In genomic region chrX:153494541-153495361, GRCh38 we compare ENCODE assay signal across 8 cellular contexts. TPM values are rescaled to one million over a fixed set of nuclear protein-coding genes. Genes with fewer than 3 reads are reported as not detected.
A peak's percentile ranks its signal among the peaks of the same experiment; 100 is the strongest.
DNase-seq lines count a peak whose midpoint lies in the region; ATAC-seq and TF ChIP-seq lines count a peak whose summit lies in the region.
"Had no signal": no experiment of that assay in that cellular context is flagged by ENCODE, and none has a peak within 500 bp of the region (broad histone marks: within the 10 kb centered on the region; RNA-seq: fewer than 3 reads in every experiment).

BGN (plus strand) TSS chrX:153494980; CDS start chrX:153504632, 9,652 bp downstream.

- H3K4me3 Mint-ChIP-seq in CD14-positive monocyte = peak within 1 kb of the TSS in 1 of 2 donors; percentile 74

- DNase-seq in adipocyte (ENCODE audit: low read depth) = peak; percentile 63
- peak; percentile 64 to 87 (median 84) for DNase-seq in right cardiac atrium
- no peak for DNase-seq in sigmoid colon
- no peak for DNase-seq in CD14-positive monocyte (ENCODE audit: low spot score)
- DNase-seq in NCI-H748 treated with DMSO at 0.1 percent for 48 hours (lab: John Stamatoyannopoulos, UW) = no peak
- DNase-seq: naive B cell had no signal

- no peaks in the 10 kb centered on the region for H3K9me3 ChIP-seq in HUES64 (ENCODE audit: insufficient read depth, low read depth, low read length)
- no peaks in the 10 kb centered on the region for H3K9me3 ChIP-seq in adipocyte (ENCODE audit: control insufficient read depth, low read length)
- no peaks in the 10 kb centered on the region for H3K9me3 ChIP-seq in right cardiac atrium (ENCODE audit: control insufficient read depth, low read length)
- no peaks in the 10 kb centered on the region for H3K9me3 ChIP-seq in sigmoid colon

- no peaks in the 10 kb centered on the region for H3K36me3 Mint-ChIP-seq in CD14-positive monocyte
- H3K36me3 Mint-ChIP-seq: naive B cell had no signal

- TF ChIP-seq POLR2A in sigmoid colon (IDR thresholded peaks at IDR 0.05) = no peak

- TF ChIP-seq EP300 in sigmoid colon (IDR thresholded peaks at IDR 0.05) = no peak

- intact Hi-C loops in right cardiac atrium (cut with DNase I) = no loop called here
- intact Hi-C loops in sigmoid colon (cut with DNase I) = no loop called here
- intact Hi-C loops in CD14-positive monocyte (cut with micrococcal nuclease) = no loop called here

- 17% methylated on average over 32 of the region's 41 CpGs for WGBS in HUES64
- WGBS in right cardiac atrium = 10% methylated on average over 35 of the region's 41 CpGs
- WGBS in sigmoid colon, 2 donors = 14 to 17% methylated on average over 33 to 39 of the region's 41 CpGs

- H3K4me1 Mint-ChIP-seq in CD14-positive monocyte = peaks cover 2% of the 10 kb centered on the region

- H3K4me3 ChIP-seq in HUES64 (ENCODE audit: low read length) (peak within 1 kb of the TSS; percentile 40), adipocyte (ENCODE audit: low read length) (peak within 1 kb of the TSS; percentile 76), right cardiac atrium (ENCODE audit: low read length) (peak within 1 kb of the TSS; percentile 25), sigmoid colon (peak within 1 kb of the TSS in 3 of 4 donors; percentile 20 to 41 (median 23))

- H3K27me3 ChIP-seq in HUES64 (ENCODE audit: insufficient read depth, low read length) = no peaks in the 10 kb centered on the region; the same call in 1 of the 2 replicates
- H3K27me3 ChIP-seq in adipocyte (replicated peaks; ENCODE audit: control insufficient read depth, insufficient read depth, low read length) = peaks cover 4% of the 10 kb centered on the region
- H3K27me3 ChIP-seq in right cardiac atrium (ENCODE audit: control insufficient read depth, insufficient read depth) = no peaks in the 10 kb centered on the region
- peaks cover 0 to 7% (median 0%) of the 10 kb centered on the region in 3 donors for H3K27me3 ChIP-seq in sigmoid colon

- peaks cover 15 to 29% (median 18%) of the 10 kb centered on the region in 3 donors for H3K27me3 Mint-ChIP-seq in CD14-positive monocyte (ENCODE audit: low read depth in 3 of 3)

- H3K27ac ChIP-seq in HUES64 (ENCODE audit: low read depth, low read length) (no peak within 1 kb of the TSS), right cardiac atrium (ENCODE audit: low read length) (peak within 1 kb of the TSS; percentile 67), sigmoid colon (peak within 1 kb of the TSS; percentile 17 to 49 (median 30))

- H3K4me1 ChIP-seq in HUES64 (ENCODE audit: insufficient read depth, low read length) (0 out of 2 replicates have a peak, but pooled peaks cover 4% of the 10 kb centered on the region), adipocyte (ENCODE audit: control insufficient read depth, insufficient read depth, low read length) (no peaks in the 10 kb centered on the region), right cardiac atrium (ENCODE audit: control insufficient read depth, insufficient read depth, low read length) (peaks cover 1% of the 10 kb centered on the region), sigmoid colon (no peaks in the 10 kb centered on the region)

- peaks cover 0 to 6% (median 0%) of the 10 kb centered on the region in 7 donors for H3K9me3 Mint-ChIP-seq in CD14-positive monocyte

- H3K27ac Mint-ChIP-seq in CD14-positive monocyte = no peak within 1 kb of the TSS

- ATAC-seq in right cardiac atrium (peak; percentile 58 to 63), HG03460 (IDR thresholded peaks at IDR 0.05; ENCODE audit: unreplicated experiment) (no peak)

- no peak within 1 kb of the TSS for H3K9ac ChIP-seq in HUES64 (ENCODE audit: low read depth, low read length)
- peak within 1 kb of the TSS; percentile 72 for H3K9ac ChIP-seq in adipocyte (ENCODE audit: low read length)

- H3K36me3 ChIP-seq in HUES64 (ENCODE audit: insufficient read depth, low read length) = no peaks in the 10 kb centered on the region
- H3K36me3 ChIP-seq in adipocyte (ENCODE audit: control insufficient read depth, insufficient read depth, low read length, severe bottlenecking) = no peaks in the 10 kb centered on the region
- no peaks in the 10 kb centered on the region for H3K36me3 ChIP-seq in sigmoid colon

- TF ChIP-seq CTCF in sigmoid colon (IDR thresholded peaks at IDR 0.05) = peak in 1 of 4 experiments; percentile 27
- no peak for TF ChIP-seq CTCF in CD14-positive monocyte (IDR thresholded peaks at IDR 0.05)

RNA-seq across cellular contexts. Expression of gene BGN, which starts in this region (rescaled TPM):
- polyA plus RNA-seq in HUES64 (2013, experiment 1 of 2) = 6.6 TPM
- 13.8 TPM for polyA plus RNA-seq in HUES64 (2013, experiment 2 of 2)
- total RNA-seq in right cardiac atrium (100 to 1,000 TPM; 173 to 244 (median 206) TPM), sigmoid colon (100 to 1,000 TPM in 1 of 4 donors, 10 to 100 TPM in 1, 1 to 10 TPM in 2; 5.7 to 181 (median 10.1) TPM)
- polyA plus RNA-seq in right cardiac atrium (167 TPM), sigmoid colon (10 to 100 TPM in 1 of 3 donors, 1 to 10 TPM in 2; 1.8 to 29.9 (median 9.0) TPM), CD14-positive monocyte (not detected)

Comparison
In these comparisons a context has a peak if more than half of its experiments do, and no peak if none do; other contexts are left out.
1. H3K4me3 ChIP-seq: peak in every context shown above with its lines; median percentile 76 in adipocyte; 40 in HUES64; 25 in right cardiac atrium; 23 in sigmoid colon.
2. DNase-seq: peak in adipocyte (single experiment) and right cardiac atrium (3 of 3); none in sigmoid colon (single experiment), CD14-positive monocyte (single experiment) and NCI-H748 treated with DMSO at 0.1 percent for 48 hours (single experiment).